Comparison of ENCODE assay signal across 8 cellular contexts in the genomic region with DNA sequence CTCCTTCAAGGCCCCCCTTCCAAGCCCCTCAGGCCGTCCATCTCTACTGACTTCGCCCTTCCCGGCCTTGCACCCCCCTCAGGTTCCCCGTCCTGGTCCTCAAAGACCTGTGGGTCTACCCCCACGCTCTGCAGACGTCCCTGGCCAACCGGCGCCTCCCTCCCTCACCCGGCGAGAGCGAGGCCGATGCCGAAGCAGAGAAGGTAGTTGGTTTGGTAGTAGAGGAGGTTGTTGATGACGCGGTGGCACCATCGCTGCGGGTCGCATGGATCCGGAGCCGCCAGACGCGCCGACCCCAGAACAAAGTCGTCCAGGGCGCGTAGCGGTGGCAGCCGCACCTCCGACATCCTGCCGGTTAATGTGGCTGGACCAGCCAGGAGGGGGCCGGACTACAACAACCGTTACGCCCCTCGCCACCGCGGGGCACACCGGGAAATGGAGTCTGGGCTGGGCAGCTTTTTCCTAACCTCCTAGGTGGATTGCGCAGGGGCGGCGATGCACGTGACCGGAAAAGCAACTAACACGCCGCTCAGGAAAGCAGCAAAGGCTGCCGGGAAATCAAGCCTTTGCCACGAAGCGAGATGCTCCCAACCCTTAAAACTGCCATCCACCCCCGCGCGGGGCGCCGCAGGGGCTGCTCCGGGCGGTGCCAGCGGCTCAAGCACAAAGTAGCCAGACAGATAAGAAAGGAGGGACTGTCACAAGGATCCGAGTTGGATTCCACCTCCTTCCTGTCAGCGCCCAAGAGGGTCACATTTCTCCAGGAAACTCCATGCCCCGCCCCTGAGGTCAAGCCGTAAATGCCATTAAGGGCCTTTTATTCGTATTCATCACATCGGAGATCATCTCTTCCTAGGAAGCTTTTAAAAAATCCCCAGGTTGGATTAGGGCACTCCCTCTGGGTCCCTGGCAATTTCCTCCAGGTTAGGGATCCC. TPM values are rescaled to one million over a fixed set of nuclear protein-coding genes. Genes with fewer than 3 reads are reported as not detected.
DNase-seq lines count a peak whose midpoint lies in the region; ATAC-seq, FAIRE-seq and TF ChIP-seq lines count a peak whose summit lies in the region.

A gene with protein sequence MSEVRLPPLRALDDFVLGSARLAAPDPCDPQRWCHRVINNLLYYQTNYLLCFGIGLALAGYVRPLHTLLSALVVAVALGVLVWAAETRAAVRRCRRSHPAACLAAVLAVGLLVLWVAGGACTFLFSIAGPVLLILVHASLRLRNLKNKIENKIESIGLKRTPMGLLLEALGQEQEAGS (minus strand): TSS at position 362 of the 935 bp plus-strand sequence. CDS start 15 bp downstream, at position 347.

- 17% methylated on average over 14 of the region's 61 CpGs for WGBS in A549 (ENCODE audit: missing lambda C conversion rate)
- WGBS in lower leg skin, 2 donors = 5 to 37% methylated on average over 34 to 60 of the region's 61 CpGs

- H3K4me2 ChIP-seq in A549 = peak within 1 kb of the TSS; percentile 90

- TF ChIP-seq EP300 in A549 (IDR thresholded peaks at IDR 0.05) = no peak

- 0 out of 5 replicates have a peak, but pooled peaks of 1 of the 2 experiments have one; percentile 10 for TF ChIP-seq RAD21 in A549 (conservative IDR thresholded peaks at IDR 0.05 in 1 of 2, IDR thresholded peaks at IDR 0.05 in 1 of 2)

- POLR2A ChIA-PET in A549 (lab: Yijun Ruan, JAX) = interaction anchor here (0.8 to 1.0 kb wide), 3 partner anchors 30 to 117 kb away, joined by 3 to 5 read pairs (median 3); no protein-coding TSS in a partner anchor

- intact Hi-C loops in lower leg skin (cut with DNase I; ENCODE audit: low total_unique reads) = no loop called here

- CTCF ChIA-PET in A549 (lab: Yijun Ruan, JAX) = interaction anchor here (1.2 kb wide), 1 partner anchor 30 kb away, joined by 3 read pairs; no protein-coding TSS in a partner anchor

- TF ChIP-seq POLR2A in A549 (IDR thresholded peaks at IDR 0.05; ENCODE audit: low read length) = peak; percentile 63
- TF ChIP-seq POLR2A in lower leg skin (IDR thresholded peaks at IDR 0.05) = no peak

- peak; percentile 89 to 97 for ATAC-seq in A549
- ATAC-seq in GM18907 (IDR thresholded peaks at IDR 0.05; ENCODE audit: unreplicated experiment) = peak; percentile 86
- ATAC-seq in HG03354 (IDR thresholded peaks at IDR 0.05; ENCODE audit: poor library complexity, severe bottlenecking, unreplicated experiment) = peak; percentile 92

- TF ChIP-seq CTCF in A549 (IDR thresholded peaks at IDR 0.05) (no peak), lower leg skin (IDR thresholded peaks at IDR 0.05) (no peak)

- DNase-seq in A549 (ENCODE audit: low read depth in 1 of 2, low spot score in 1 of 2) = peak; percentile 93 to 94
- peak; percentile 95 for DNase-seq in NCI-H748 (lab: John Stamatoyannopoulos, UW; ENCODE audit: unreplicated experiment)
- DNase-seq in activated CD8-positive, alpha-beta memory T cell treated with anti-CD3 and anti-CD28 coated beads for 1 hour (ENCODE audit: extremely low read depth in 1 of 2, low read depth in 1 of 2) = peak; percentile 69 to 78
- peak; percentile 91 for DNase-seq in ecto neural progenitor cell (ENCODE audit: low spot score)
- peak; percentile 92 to 97 for DNase-seq in lower leg skin (ENCODE audit: low spot score in 2 of 2)
- DNase-seq in stimulated activated CD4-positive, alpha-beta T cell treated with anti-CD3 and anti-CD28 coated beads, Interleukin-4, amount 100 ng/mL, for 4 hours = peak; percentile 78 to 90

- H3K4me1 ChIP-seq in A549 = peaks cover 13% of the 10 kb centered on the region; the same call in 2 of the 3 replicates

- FAIRE-seq in A549 (lab: Jason Lieb, UNC) = peak; percentile 73

- H3K4me3 ChIP-seq in A549 (peak within 1 kb of the TSS; percentile 69), lower leg skin (ENCODE audit: low read depth, poor library complexity, severe bottlenecking) (no peak within 1 kb of the TSS)

- no peaks in the 10 kb centered on the region for H3K9me3 ChIP-seq in A549

- H3K27ac ChIP-seq in A549 = peak within 1 kb of the TSS; percentile 80 to 84

TF ChIP-seq in A549, 52 proteins besides CTCF, POLR2A, EP300 and RAD21 (continues in another document):
- TF ChIP-seq MAZ (IDR thresholded peaks at IDR 0.05; ENCODE audit: borderline replicate concordance, low read depth, low read length) (no peak), HOXA7 (CRISPR knock-in tag; IDR thresholded peaks at IDR 0.05) (peak; percentile 87), NFE2L2 (conservative IDR thresholded peaks at IDR 0.05; ENCODE audit: low read length) (no peak), MAFK (IDR thresholded peaks at IDR 0.05; ENCODE audit: partially characterized antibody) (no peak), FOSB (CRISPR knock-in tag; IDR thresholded peaks at IDR 0.05) (peak; percentile 90; the same call in 1 of the 2 replicates), HDAC2 (IDR thresholded peaks at IDR 0.05) (no peak), PHF8 (IDR thresholded peaks at IDR 0.05; ENCODE audit: borderline replicate concordance, low read depth) (peak; percentile 43; the same call in 1 of the 2 replicates), BHLHE40 (IDR thresholded peaks at IDR 0.05; ENCODE audit: low read depth, low read length) (peak; percentile 56), EHF (CRISPR knock-in tag; IDR thresholded peaks at IDR 0.05) (peak; percentile 95), TP53 (CRISPR knock-in tag; IDR thresholded peaks at IDR 0.05) (peak; percentile 92), FOXS1 (CRISPR knock-in tag; IDR thresholded peaks at IDR 0.05) (peak; percentile 82), FOSL2 (IDR thresholded peaks at IDR 0.05) (no peak), FOSL2 (CRISPR knock-in tag; IDR thresholded peaks at IDR 0.05) (no peak), HEYL (CRISPR knock-in tag; IDR thresholded peaks at IDR 0.05) (peak; percentile 86), RARB (CRISPR knock-in tag; IDR thresholded peaks at IDR 0.05) (peak; percentile 81), CEBPB (IDR thresholded peaks at IDR 0.05) (peak; percentile 51 to 73; a peak in 3 of 4 replicates), HOXB5 (CRISPR knock-in tag; IDR thresholded peaks at IDR 0.05) (peak; percentile 97), JUN (IDR thresholded peaks at IDR 0.05) (peak; percentile 50 to 86; a peak in 4 of 5 replicates), GATA3 (IDR thresholded peaks at IDR 0.05; ENCODE audit: borderline replicate concordance) (peak; percentile 20; the same call in 1 of the 2 replicates), SMC3 (IDR thresholded peaks at IDR 0.05) (no peak), JUNB (IDR thresholded peaks at IDR 0.05) (no peak), SREBF2 (IDR thresholded peaks at IDR 0.05) (no peak), TFCP2L1 (CRISPR knock-in tag; IDR thresholded peaks at IDR 0.05) (peak; percentile 77; the same call in 1 of the 2 replicates), RFX5 (IDR thresholded peaks at IDR 0.05) (no peak), ZNF302 (CRISPR knock-in tag; IDR thresholded peaks at IDR 0.05) (peak; percentile 96)
- TF ChIP-seq, protein P1, sequence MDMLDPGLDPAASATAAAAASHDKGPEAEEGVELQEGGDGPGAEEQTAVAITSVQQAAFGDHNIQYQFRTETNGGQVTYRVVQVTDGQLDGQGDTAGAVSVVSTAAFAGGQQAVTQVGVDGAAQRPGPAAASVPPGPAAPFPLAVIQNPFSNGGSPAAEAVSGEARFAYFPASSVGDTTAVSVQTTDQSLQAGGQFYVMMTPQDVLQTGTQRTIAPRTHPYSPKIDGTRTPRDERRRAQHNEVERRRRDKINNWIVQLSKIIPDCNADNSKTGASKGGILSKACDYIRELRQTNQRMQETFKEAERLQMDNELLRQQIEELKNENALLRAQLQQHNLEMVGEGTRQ (IDR thresholded peaks at IDR 0.05) = peak; percentile 90
- TF ChIP-seq, protein P2, sequence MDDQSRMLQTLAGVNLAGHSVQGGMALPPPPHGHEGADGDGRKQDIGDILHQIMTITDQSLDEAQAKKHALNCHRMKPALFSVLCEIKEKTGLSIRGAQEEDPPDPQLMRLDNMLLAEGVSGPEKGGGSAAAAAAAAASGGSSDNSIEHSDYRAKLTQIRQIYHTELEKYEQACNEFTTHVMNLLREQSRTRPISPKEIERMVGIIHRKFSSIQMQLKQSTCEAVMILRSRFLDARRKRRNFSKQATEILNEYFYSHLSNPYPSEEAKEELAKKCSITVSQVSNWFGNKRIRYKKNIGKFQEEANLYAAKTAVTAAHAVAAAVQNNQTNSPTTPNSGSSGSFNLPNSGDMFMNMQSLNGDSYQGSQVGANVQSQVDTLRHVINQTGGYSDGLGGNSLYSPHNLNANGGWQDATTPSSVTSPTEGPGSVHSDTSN (IDR thresholded peaks at IDR 0.05) = peak; percentile 70; the same call in 1 of the 2 replicates
- TF ChIP-seq, protein P3, sequence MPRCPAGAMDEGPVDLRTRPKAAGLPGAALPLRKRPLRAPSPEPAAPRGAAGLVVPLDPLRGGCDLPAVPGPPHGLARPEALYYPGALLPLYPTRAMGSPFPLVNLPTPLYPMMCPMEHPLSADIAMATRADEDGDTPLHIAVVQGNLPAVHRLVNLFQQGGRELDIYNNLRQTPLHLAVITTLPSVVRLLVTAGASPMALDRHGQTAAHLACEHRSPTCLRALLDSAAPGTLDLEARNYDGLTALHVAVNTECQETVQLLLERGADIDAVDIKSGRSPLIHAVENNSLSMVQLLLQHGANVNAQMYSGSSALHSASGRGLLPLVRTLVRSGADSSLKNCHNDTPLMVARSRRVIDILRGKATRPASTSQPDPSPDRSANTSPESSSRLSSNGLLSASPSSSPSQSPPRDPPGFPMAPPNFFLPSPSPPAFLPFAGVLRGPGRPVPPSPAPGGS (IDR thresholded peaks at IDR 0.05) = peak; percentile 42; the same call in 1 of the 3 replicates
- TF ChIP-seq, protein P4, sequence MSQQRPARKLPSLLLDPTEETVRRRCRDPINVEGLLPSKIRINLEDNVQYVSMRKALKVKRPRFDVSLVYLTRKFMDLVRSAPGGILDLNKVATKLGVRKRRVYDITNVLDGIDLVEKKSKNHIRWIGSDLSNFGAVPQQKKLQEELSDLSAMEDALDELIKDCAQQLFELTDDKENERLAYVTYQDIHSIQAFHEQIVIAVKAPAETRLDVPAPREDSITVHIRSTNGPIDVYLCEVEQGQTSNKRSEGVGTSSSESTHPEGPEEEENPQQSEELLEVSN (IDR thresholded peaks at IDR 0.05; ENCODE audit: borderline replicate concordance, low read depth) = peak; percentile 97

RNA-seq across cellular contexts. Expression of the gene that starts here (rescaled TPM):
- polyA plus RNA-seq in A549 (2011; rRNA removed) (13.6 and 17.0 TPM in 2 replicates), A549 (2017; fragmentation: RNase III; extraction: RNeasy Plus Mini Kit Qiagen cat#74134 plus additional on column Dnase treatment) (29.9 to 37.7 TPM (median 35.4 TPM) in 3 replicates)
- polyA plus RNA-seq in A549 (2012; cell fraction: cytosol; rRNA removed) = 28.9 and 40.7 TPM in 2 replicates
- 22.4 and 33.4 TPM in 2 replicates for polyA plus RNA-seq in A549 (2012; cell fraction: nucleus; rRNA removed)
- polyA minus RNA-seq in A549 (2011; rRNA and poly(A)+ RNA removed) = 14.4 and 16.4 TPM in 2 replicates
- total RNA-seq in lower leg skin = 10 to 100 TPM in 1 of 4 donors, 1 to 10 TPM in 3; 6.2 to 11.2 (median 7.7) TPM
